In the genomic region with DNA sequence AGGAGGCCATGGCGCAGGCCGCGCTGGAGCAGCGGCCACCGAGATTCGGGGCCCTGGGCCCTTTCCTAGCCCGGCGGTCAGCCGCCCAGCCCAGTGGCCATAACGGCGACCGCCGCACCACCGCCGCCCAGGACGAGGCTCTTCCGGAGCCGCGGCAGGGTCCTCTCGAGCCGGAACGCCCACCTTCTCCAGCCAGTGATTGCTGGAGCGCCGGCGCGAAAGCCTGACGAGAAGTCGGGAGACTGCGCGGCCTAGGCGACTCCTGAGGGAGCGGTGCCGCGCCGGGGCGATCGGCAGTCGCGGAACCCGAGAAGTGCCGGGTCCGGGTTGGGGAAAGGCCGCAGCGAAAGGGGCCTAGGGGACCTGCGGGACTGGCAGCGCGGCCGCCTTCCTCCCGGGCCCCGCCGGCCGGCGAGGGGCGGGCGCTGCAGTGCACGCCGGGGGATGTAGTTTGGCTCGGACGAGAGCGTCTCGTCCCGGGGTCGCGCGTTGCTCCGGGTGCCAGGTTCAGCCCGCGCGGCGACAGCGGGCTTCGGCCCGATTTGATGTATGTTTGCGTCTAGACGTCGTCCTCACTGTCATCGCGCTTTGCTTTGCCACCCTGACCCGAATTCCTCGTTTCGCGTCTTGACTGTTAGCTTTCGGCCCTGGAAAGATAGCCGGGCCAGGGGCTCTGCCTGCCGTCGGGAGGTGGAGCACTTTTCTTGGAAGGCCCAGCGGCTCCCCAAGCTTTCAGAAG, we compare ENCODE assay signal across 8 cellular contexts. TPM values are rescaled to one million over a fixed set of nuclear protein-coding genes. Genes with fewer than 3 reads are reported as not detected.
DNase-seq lines count a peak whose midpoint lies in the region; ATAC-seq and TF ChIP-seq lines count a peak whose summit lies in the region.

A gene with protein sequence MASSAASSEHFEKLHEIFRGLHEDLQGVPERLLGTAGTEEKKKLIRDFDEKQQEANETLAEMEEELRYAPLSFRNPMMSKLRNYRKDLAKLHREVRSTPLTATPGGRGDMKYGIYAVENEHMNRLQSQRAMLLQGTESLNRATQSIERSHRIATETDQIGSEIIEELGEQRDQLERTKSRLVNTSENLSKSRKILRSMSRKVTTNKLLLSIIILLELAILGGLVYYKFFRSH (minus strand): TSS at position 153 of the 739 bp plus-strand sequence. CDS start 143 bp downstream, at position 10.

- H3K4me3 ChIP-seq in RWPE2 (ENCODE audit: severe bottlenecking) (peak within 1 kb of the TSS; percentile 66), fibroblast of pulmonary artery (replicated peaks; ENCODE audit: low read depth, low read length) (peak within 1 kb of the TSS; percentile 89)

- H3K4me3 Mint-ChIP-seq in nephron = peak within 1 kb of the TSS; percentile 97 to 99 (median 98)
- peak within 1 kb of the TSS; percentile 87 to 98 for H3K4me3 Mint-ChIP-seq in stimulated activated naive CD8-positive, alpha-beta T cell treated with anti-CD3 and anti-CD28 coated beads, Interleukin-15, amount 100 ng/mL, for 72 hours

- H3K27ac ChIP-seq in RWPE2 (ENCODE audit: poor library complexity, severe bottlenecking) = peak within 1 kb of the TSS; percentile 68

- peaks cover 39% of the 10 kb centered on the region for H3K36me3 ChIP-seq in RWPE2 (ENCODE audit: low read depth)

- H3K9me3 Mint-ChIP-seq in nephron = no peaks in the 10 kb centered on the region
- H3K9me3 Mint-ChIP-seq in stimulated activated naive CD8-positive, alpha-beta T cell treated with anti-CD3 and anti-CD28 coated beads, Interleukin-15, amount 100 ng/mL, for 72 hours = no peaks in the 10 kb centered on the region

- no peaks in the 10 kb centered on the region for H3K9me3 ChIP-seq in RWPE2 (ENCODE audit: severe bottlenecking)

- H3K27me3 Mint-ChIP-seq in nephron (ENCODE audit: low read depth) = no peaks in the 10 kb centered on the region
- no peaks in the 10 kb centered on the region for H3K27me3 Mint-ChIP-seq in stimulated activated naive CD8-positive, alpha-beta T cell treated with anti-CD3 and anti-CD28 coated beads, Interleukin-15, amount 100 ng/mL, for 72 hours

- H3K4me1 ChIP-seq in RWPE2 (ENCODE audit: insufficient read depth, poor library complexity, severe bottlenecking) = peaks cover 4% of the 10 kb centered on the region

- H3K27ac Mint-ChIP-seq in nephron = peak within 1 kb of the TSS; percentile 98 to 100 (median 100)
- peak within 1 kb of the TSS; percentile 96 to 99 for H3K27ac Mint-ChIP-seq in stimulated activated naive CD8-positive, alpha-beta T cell treated with anti-CD3 and anti-CD28 coated beads, Interleukin-15, amount 100 ng/mL, for 72 hours

- TF ChIP-seq CTCF in LNCAP (IDR thresholded peaks at IDR 0.05) (peak; percentile 16; the same call in 1 of the 2 replicates), RWPE2 (IDR thresholded peaks at IDR 0.05; ENCODE audit: poor library complexity, severe bottlenecking) (no peak), fibroblast of pulmonary artery (IDR thresholded peaks at IDR 0.05; ENCODE audit: low read length, missing control alignments) (peak; percentile 16), nephron (IDR thresholded peaks at IDR 0.05; ENCODE audit: unreplicated experiment in 3 of 3) (peak in 1 of 3 experiments; percentile 20)

- peaks cover 25% of the 10 kb centered on the region for H3K36me3 Mint-ChIP-seq in nephron (ENCODE audit: low read depth)

- ATAC-seq in RWPE2 (ENCODE audit: low read depth) = peak; percentile 86
- ATAC-seq in stimulated activated naive CD8-positive, alpha-beta T cell treated with anti-CD3 and anti-CD28 coated beads, Interleukin-15, amount 100 ng/mL, for 72 hours = peak; percentile 98

- no peaks in the 10 kb centered on the region for H3K27me3 ChIP-seq in RWPE2 (ENCODE audit: insufficient read depth, poor library complexity, severe bottlenecking)

- DNase-seq in ELR (ENCODE audit: low read depth) (peak; percentile 82), H4 (ENCODE audit: low spot score) (peak; percentile 43), RWPE2 (ENCODE audit: low spot score) (peak; percentile 83), fibroblast of pulmonary artery (ENCODE audit: low read depth) (peak; percentile 70)
- DNase-seq in activated T-helper 9 cell treated with anti-CD3 and anti-CD28 coated beads, Interleukin-2, amount 50 U/mL, for 16 hours (ENCODE audit: low read depth) = peak; percentile 65
- peak; percentile 82 to 86 for DNase-seq in stimulated activated naive CD8-positive, alpha-beta T cell treated with anti-CD3 and anti-CD28 coated beads, Interleukin-15, amount 100 ng/mL, for 72 hours

- peaks cover 27% of the 10 kb centered on the region for H3K4me1 Mint-ChIP-seq in nephron
- peaks cover 31% of the 10 kb centered on the region for H3K4me1 Mint-ChIP-seq in stimulated activated naive CD8-positive, alpha-beta T cell treated with anti-CD3 and anti-CD28 coated beads, Interleukin-15, amount 100 ng/mL, for 72 hours

RNA-seq across cellular contexts. Expression of the gene that starts here (rescaled TPM):
- 51.9 and 67.7 TPM in 2 replicates for total RNA-seq in H4 (2014; rRNA removed; shearing (Covaris generic))

Comparison
In these comparisons a context has a peak if more than half of its experiments do, and no peak if none do; other contexts are left out.
1. Peak in every context shown above with its lines: DNase-seq, ATAC-seq, H3K4me3 ChIP-seq and H3K27ac ChIP-seq.